Comparison of ENCODE assay signal across 8 cellular contexts in genomic region chr1:246117066-246117791, GRCh38.
DNase-seq lines count a peak whose midpoint lies in the region; ATAC-seq and TF ChIP-seq lines count a peak whose summit lies in the region.

No MANE protein-coding gene starts in this region.

- peaks cover 7% of the 10 kb centered on the region for H3K36me3 Mint-ChIP-seq in activated CD4-positive, alpha-beta memory T cell treated with anti-CD3 and anti-CD28 coated beads for 36 hours
- H3K36me3 Mint-ChIP-seq in neural progenitor cell = no peaks in the 10 kb centered on the region

- peak overlapping the region; percentile 43 for H3K27ac Mint-ChIP-seq in activated CD4-positive, alpha-beta memory T cell treated with anti-CD3 and anti-CD28 coated beads for 36 hours
- no peak overlapping the region for H3K27ac Mint-ChIP-seq in neural progenitor cell

- no peak for TF ChIP-seq POLR2A in esophagus muscularis mucosa (IDR thresholded peaks at IDR 0.05; ENCODE audit: low read depth)

- peaks cover 11% of the 10 kb centered on the region for H3K4me1 Mint-ChIP-seq in activated CD4-positive, alpha-beta memory T cell treated with anti-CD3 and anti-CD28 coated beads for 36 hours (ENCODE audit: low read depth)
- peaks cover 4% of the 10 kb centered on the region for H3K4me1 Mint-ChIP-seq in neural progenitor cell

- H3K36me3 ChIP-seq in esophagus muscularis mucosa (no peaks in the 10 kb centered on the region), neural progenitor cell (no peaks in the 10 kb centered on the region)

- no peaks in the 10 kb centered on the region for H4K20me1 ChIP-seq in neural progenitor cell (ENCODE audit: low read depth)

- no peak overlapping the region for H2AFZ ChIP-seq in neural progenitor cell (replicated peaks)

- no peak overlapping the region for H3K9ac ChIP-seq in neural progenitor cell

- no peaks in the 10 kb centered on the region for H3K27me3 ChIP-seq in esophagus muscularis mucosa
- H3K27me3 ChIP-seq in neural progenitor cell = no peaks in the 10 kb centered on the region

- H3K4me2 ChIP-seq in neural progenitor cell = no peak overlapping the region

- no peak for TF ChIP-seq EP300 in esophagus muscularis mucosa (IDR thresholded peaks at IDR 0.05)

- peaks cover 2% of the 10 kb centered on the region for H3K9me3 Mint-ChIP-seq in activated CD4-positive, alpha-beta memory T cell treated with anti-CD3 and anti-CD28 coated beads for 36 hours
- no peaks in the 10 kb centered on the region for H3K9me3 Mint-ChIP-seq in neural progenitor cell

- intact Hi-C loops in activated CD4-positive, alpha-beta memory T cell treated with anti-CD3 and anti-CD28 coated beads for 36 hours (cut with micrococcal nuclease) = loop anchor here (1.0 kb wide), 2 partner anchors 105 to 213 kb away; no protein-coding TSS in a partner anchor
- intact Hi-C loops in esophagus muscularis mucosa (cut with DNase I) = loop anchor here (5.0 to 10.0 kb wide), 2 partner anchors 105 to 962 kb away; partner anchors contain the start of gene KIF26B

- H3K27me3 Mint-ChIP-seq in activated CD4-positive, alpha-beta memory T cell treated with anti-CD3 and anti-CD28 coated beads for 36 hours = no peaks in the 10 kb centered on the region
- peaks cover 2% of the 10 kb centered on the region for H3K27me3 Mint-ChIP-seq in neural progenitor cell (ENCODE audit: insufficient read depth, low read depth)

- peak; percentile 92 for ATAC-seq in GM19395 (IDR thresholded peaks at IDR 0.05; ENCODE audit: unreplicated experiment)
- peak; percentile 93 for ATAC-seq in HG03342 (IDR thresholded peaks at IDR 0.05; ENCODE audit: unreplicated experiment)

- H3K27ac ChIP-seq in esophagus muscularis mucosa (replicated peaks in 1 of 4) (no peak overlapping the region), neural progenitor cell (no peak overlapping the region)

- peaks cover 0 to 34% (median 18%) of the 10 kb centered on the region in 4 donors for H3K4me1 ChIP-seq in esophagus muscularis mucosa
- no peaks in the 10 kb centered on the region for H3K4me1 ChIP-seq in neural progenitor cell

- peak overlapping the region; percentile 10 for H3K4me3 Mint-ChIP-seq in activated CD4-positive, alpha-beta memory T cell treated with anti-CD3 and anti-CD28 coated beads for 36 hours
- H3K4me3 Mint-ChIP-seq in neural progenitor cell = no peak overlapping the region

- no peaks in the 10 kb centered on the region for H3K9me3 ChIP-seq in esophagus muscularis mucosa
- H3K9me3 ChIP-seq in neural progenitor cell (ENCODE audit: low read depth) = no peaks in the 10 kb centered on the region

- CTCF ChIA-PET in activated CD4-positive, alpha-beta memory T cell treated with anti-CD3 and anti-CD28 coated beads for 36 hours (lab: Charles Lee) = interaction anchor here (0.7 to 0.8 kb wide), 2 partner anchors 16 to 660 kb away, joined by 3 read pairs; no protein-coding TSS in a partner anchor

- no peaks in the 10 kb centered on the region for H3F3A ChIP-seq in neural progenitor cell (ENCODE audit: low read depth)

- H3K79me2 ChIP-seq in neural progenitor cell (ENCODE audit: low read depth) = no peaks in the 10 kb centered on the region

- POLR2A ChIA-PET in activated CD4-positive, alpha-beta memory T cell treated with anti-CD3 and anti-CD28 coated beads for 36 hours (lab: Charles Lee) = no interaction called here

- H3K4me3 ChIP-seq in esophagus muscularis mucosa (no peak overlapping the region), neural progenitor cell (no peak overlapping the region)

- DNase-seq in DMS114 treated with DMSO at 0.1 percent for 48 hours (lab: John Stamatoyannopoulos, UW; ENCODE audit: unreplicated experiment) (peak; percentile 11), NCI-H748 (lab: John Stamatoyannopoulos, UW; ENCODE audit: unreplicated experiment) (peak; percentile 67), esophagus muscularis mucosa (ENCODE audit: extremely low spot score) (no peak), neural progenitor cell (ENCODE audit: low spot score) (peak; percentile 60), HPDE6-E6E7 (ENCODE audit: extremely low spot score) (no peak)
- peak; percentile 37 for DNase-seq in activated CD4-positive, alpha-beta memory T cell treated with anti-CD3 and anti-CD28 coated beads for 36 hours

- TF ChIP-seq CTCF in esophagus muscularis mucosa (IDR thresholded peaks at IDR 0.05) = peak; percentile 50 to 59 (median 58)
- TF ChIP-seq CTCF in neural progenitor cell (IDR thresholded peaks at IDR 0.05) = peak; percentile 61

- WGBS in esophagus muscularis mucosa = 37% methylated on average over 10 of the region's 10 CpGs

Comparison
In these comparisons a context has a peak if more than half of its experiments do, and no peak if none do; other contexts are left out.
1. DNase-seq: peak in DMS114 treated with DMSO at 0.1 percent for 48 hours (single experiment), NCI-H748 (single experiment), activated CD4-positive, alpha-beta memory T cell treated with anti-CD3 and anti-CD28 coated beads for 36 hours (single experiment) and neural progenitor cell (single experiment); none in esophagus muscularis mucosa (single experiment) and HPDE6-E6E7 (single experiment).